Comparison of ENCODE assay signal across 8 cellular contexts in genomic region chr19:17215125-17215971, GRCh38. TPM values are rescaled to one million over a fixed set of nuclear protein-coding genes. Genes with fewer than 3 reads are reported as not detected.
DNase-seq lines count a peak whose midpoint lies in the region; ATAC-seq and TF ChIP-seq lines count a peak whose summit lies in the region.

TSS of gene USE1 (plus strand) at chr19:17215357. CDS start at chr19:17215406, 49 bp downstream.

- H3K9me3 Mint-ChIP-seq in activated T-cell treated with anti-CD3 and anti-CD28 coated beads, Interleukin-2, amount 50 U/mL, for 24 hours = no peaks in the 10 kb centered on the region

- peak within 1 kb of the TSS; percentile 75 to 99 for H3K27ac ChIP-seq in esophagus (ENCODE audit: low read depth in 2 of 2, low read length in 1 of 2)

- H3K27ac Mint-ChIP-seq in activated T-cell treated with anti-CD3 and anti-CD28 coated beads, Interleukin-2, amount 50 U/mL, for 24 hours = peak within 1 kb of the TSS; percentile 97

- peaks cover 0 to 13% of the 10 kb centered on the region in 2 donors for H3K4me1 ChIP-seq in esophagus (ENCODE audit: control insufficient read depth in 2 of 2, insufficient read depth in 2 of 2, low read length in 1 of 2)
- H3K4me1 ChIP-seq in mucosa of stomach (ENCODE audit: control insufficient read depth, insufficient read depth, low read length) = peaks cover 21% of the 10 kb centered on the region

- 3 to 5% methylated on average over 50 to 56 of the region's 56 CpGs for WGBS in esophagus, 2 donors

- H3K36me3 ChIP-seq in esophagus (ENCODE audit: control insufficient read depth in 2 of 2, insufficient read depth in 2 of 2, low read length in 1 of 2) = peaks cover 4 to 40% of the 10 kb centered on the region in 2 donors
- peaks cover 3% of the 10 kb centered on the region for H3K36me3 ChIP-seq in mucosa of stomach (ENCODE audit: control insufficient read depth, insufficient read depth, low read length)

- no peaks in the 10 kb centered on the region for H3K9me3 ChIP-seq in esophagus (ENCODE audit: control insufficient read depth in 2 of 2, insufficient read depth in 1 of 2, low read depth in 1 of 2, low read length in 1 of 2)
- no peaks in the 10 kb centered on the region for H3K9me3 ChIP-seq in mucosa of stomach (ENCODE audit: control insufficient read depth, low read length)

- no peaks in the 10 kb centered on the region for H3K27me3 ChIP-seq in esophagus (ENCODE audit: control insufficient read depth in 1 of 2, insufficient read depth in 2 of 2, low read length in 2 of 2)
- H3K27me3 ChIP-seq in mucosa of stomach (ENCODE audit: control insufficient read depth, insufficient read depth, low read length) = no peaks in the 10 kb centered on the region

- H3K4me1 Mint-ChIP-seq in activated T-cell treated with anti-CD3 and anti-CD28 coated beads, Interleukin-2, amount 50 U/mL, for 24 hours (ENCODE audit: low read depth) = peaks cover 27% of the 10 kb centered on the region

- in situ Hi-C loops in KBM-7 (cut with MboI; ENCODE audit: low pct_unique_long_range_greater_than_20kb, low sequenced_read_pairs) = no loop called here

- no peaks in the 10 kb centered on the region for H3K27me3 Mint-ChIP-seq in activated T-cell treated with anti-CD3 and anti-CD28 coated beads, Interleukin-2, amount 50 U/mL, for 24 hours

- peak; percentile 84 for DNase-seq in COLO829 (ENCODE audit: low spot score)
- DNase-seq in KBM-7 = peak; percentile 92
- peak; percentile 87 for DNase-seq in activated T-cell treated with anti-CD3 and anti-CD28 coated beads, Interleukin-2, amount 50 U/mL, for 24 hours
- DNase-seq in stimulated activated CD8-positive, alpha-beta memory T cell treated with anti-CD3 and anti-CD28 coated beads, Interleukin-7, amount 100 ng/mL, for 1 hour (ENCODE audit: low read depth in 2 of 2) = peak; percentile 66 to 68

- peak within 1 kb of the TSS; percentile 91 for H3K9ac ChIP-seq in mucosa of stomach (ENCODE audit: low read length)

- peak; percentile 83 for ATAC-seq in GM21423 (IDR thresholded peaks at IDR 0.05; ENCODE audit: unreplicated experiment)

- H3K4me3 Mint-ChIP-seq in activated T-cell treated with anti-CD3 and anti-CD28 coated beads, Interleukin-2, amount 50 U/mL, for 24 hours = peak within 1 kb of the TSS; percentile 84

- peaks cover 69% of the 10 kb centered on the region for H3K36me3 Mint-ChIP-seq in activated T-cell treated with anti-CD3 and anti-CD28 coated beads, Interleukin-2, amount 50 U/mL, for 24 hours (ENCODE audit: low read depth)

- H3K4me3 ChIP-seq in esophagus (ENCODE audit: low read depth in 1 of 2, low read length in 2 of 2) = peak within 1 kb of the TSS; percentile 69 to 73
- peak within 1 kb of the TSS; percentile 63 for H3K4me3 ChIP-seq in mucosa of stomach (ENCODE audit: low read length)

TF ChIP-seq in PFSK-1, 5 proteins besides CTCF, POLR2A, EP300 and RAD21:
- TF ChIP-seq, protein P1, sequence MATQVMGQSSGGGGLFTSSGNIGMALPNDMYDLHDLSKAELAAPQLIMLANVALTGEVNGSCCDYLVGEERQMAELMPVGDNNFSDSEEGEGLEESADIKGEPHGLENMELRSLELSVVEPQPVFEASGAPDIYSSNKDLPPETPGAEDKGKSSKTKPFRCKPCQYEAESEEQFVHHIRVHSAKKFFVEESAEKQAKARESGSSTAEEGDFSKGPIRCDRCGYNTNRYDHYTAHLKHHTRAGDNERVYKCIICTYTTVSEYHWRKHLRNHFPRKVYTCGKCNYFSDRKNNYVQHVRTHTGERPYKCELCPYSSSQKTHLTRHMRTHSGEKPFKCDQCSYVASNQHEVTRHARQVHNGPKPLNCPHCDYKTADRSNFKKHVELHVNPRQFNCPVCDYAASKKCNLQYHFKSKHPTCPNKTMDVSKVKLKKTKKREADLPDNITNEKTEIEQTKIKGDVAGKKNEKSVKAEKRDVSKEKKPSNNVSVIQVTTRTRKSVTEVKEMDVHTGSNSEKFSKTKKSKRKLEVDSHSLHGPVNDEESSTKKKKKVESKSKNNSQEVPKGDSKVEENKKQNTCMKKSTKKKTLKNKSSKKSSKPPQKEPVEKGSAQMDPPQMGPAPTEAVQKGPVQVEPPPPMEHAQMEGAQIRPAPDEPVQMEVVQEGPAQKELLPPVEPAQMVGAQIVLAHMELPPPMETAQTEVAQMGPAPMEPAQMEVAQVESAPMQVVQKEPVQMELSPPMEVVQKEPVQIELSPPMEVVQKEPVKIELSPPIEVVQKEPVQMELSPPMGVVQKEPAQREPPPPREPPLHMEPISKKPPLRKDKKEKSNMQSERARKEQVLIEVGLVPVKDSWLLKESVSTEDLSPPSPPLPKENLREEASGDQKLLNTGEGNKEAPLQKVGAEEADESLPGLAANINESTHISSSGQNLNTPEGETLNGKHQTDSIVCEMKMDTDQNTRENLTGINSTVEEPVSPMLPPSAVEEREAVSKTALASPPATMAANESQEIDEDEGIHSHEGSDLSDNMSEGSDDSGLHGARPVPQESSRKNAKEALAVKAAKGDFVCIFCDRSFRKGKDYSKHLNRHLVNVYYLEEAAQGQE (IDR thresholded peaks at IDR 0.05; ENCODE audit: insufficient read depth in 1 of 2, low read depth in 2 of 2, low read length in 2 of 2) = peak in 1 of 2 experiments; percentile 27; a peak in 2 of 4 replicates
- peak; percentile 75 for TF ChIP-seq FOXP2 (optimal IDR thresholded peaks at IDR 0.05; ENCODE audit: borderline replicate concordance, extremely low read depth, extremely low read length, insufficient read depth)
- TF ChIP-seq TAF1 (IDR thresholded peaks at IDR 0.05; ENCODE audit: borderline replicate concordance, insufficient read depth, low read length) = peak; percentile 95
- TF ChIP-seq SIN3A (IDR thresholded peaks at IDR 0.05; ENCODE audit: borderline replicate concordance, insufficient read depth, low read length) = no peak; the same call in 1 of the 2 replicates
- peak; percentile 85 for TF ChIP-seq POLR2AphosphoS5 (IDR thresholded peaks at IDR 0.05; ENCODE audit: low read depth, low read length)
TF ChIP-seq in PFSK-1: peak in this region for 4.

RNA-seq across cellular contexts. Expression of gene USE1, which starts in this region (rescaled TPM):
- 60.3 TPM for polyA plus RNA-seq in PFSK-1 (2012; ENCODE audit: insufficient read length, low read depth)
- polyA plus RNA-seq in esophagus = 10 to 100 TPM; 32.8 to 37.7 TPM

Comparison
In these comparisons a context has a peak if more than half of its experiments do, and no peak if none do; other contexts are left out.
1. Peak in every context shown above with its lines: DNase-seq, ATAC-seq, H3K4me3 ChIP-seq and H3K27ac ChIP-seq.